In genomic region chr10:63424576-63424975, GRCh38 we compare ENCODE assay signal across 2 cellular contexts.
A peak's percentile ranks its signal among the peaks of the same experiment; 100 is the strongest.
TF ChIP-seq lines count a peak whose summit lies in the region.

No MANE protein-coding gene starts in this region.

TF ChIP-seq in HepG2, 621 proteins besides CTCF, POLR2A, EP300 and RAD21:
- TF ChIP-seq MAFK (conservative IDR thresholded peaks at IDR 0.05 in 1 of 2, IDR thresholded peaks at IDR 0.05 in 1 of 2; ENCODE audit: low read length in 2 of 2): peak; percentile 81 to 89
- TF ChIP-seq NCOA1 (CRISPR knock-in tag; IDR thresholded peaks at IDR 0.05): no peak
- TF ChIP-seq MAFF (IDR thresholded peaks at IDR 0.05; ENCODE audit: low read depth, low read length): peak; percentile 79

TF ChIP-seq in K562, 482 proteins besides CTCF, POLR2A, EP300 and RAD21:
- TF ChIP-seq HDAC2 (IDR thresholded peaks at IDR 0.05) (no peak), MAFG (tag; conservative IDR thresholded peaks at IDR 0.05) (peak; percentile 72), E2F4 (CRISPR knock-in tag; IDR thresholded peaks at IDR 0.05; ENCODE audit: low read depth) (no peak), ZNF316 (IDR thresholded peaks at IDR 0.05) (peak; percentile 93), C11orf30 (IDR thresholded peaks at IDR 0.05; ENCODE audit: low read depth) (peak; percentile 87), ELF4 (CRISPR knock-in tag; IDR thresholded peaks at IDR 0.05) (no peak), MAFK (IDR thresholded peaks at IDR 0.05; ENCODE audit: low read length) (peak; percentile 79), MAFF (IDR thresholded peaks at IDR 0.05; ENCODE audit: low read length) (peak; percentile 81)
